In the genomic region with DNA sequence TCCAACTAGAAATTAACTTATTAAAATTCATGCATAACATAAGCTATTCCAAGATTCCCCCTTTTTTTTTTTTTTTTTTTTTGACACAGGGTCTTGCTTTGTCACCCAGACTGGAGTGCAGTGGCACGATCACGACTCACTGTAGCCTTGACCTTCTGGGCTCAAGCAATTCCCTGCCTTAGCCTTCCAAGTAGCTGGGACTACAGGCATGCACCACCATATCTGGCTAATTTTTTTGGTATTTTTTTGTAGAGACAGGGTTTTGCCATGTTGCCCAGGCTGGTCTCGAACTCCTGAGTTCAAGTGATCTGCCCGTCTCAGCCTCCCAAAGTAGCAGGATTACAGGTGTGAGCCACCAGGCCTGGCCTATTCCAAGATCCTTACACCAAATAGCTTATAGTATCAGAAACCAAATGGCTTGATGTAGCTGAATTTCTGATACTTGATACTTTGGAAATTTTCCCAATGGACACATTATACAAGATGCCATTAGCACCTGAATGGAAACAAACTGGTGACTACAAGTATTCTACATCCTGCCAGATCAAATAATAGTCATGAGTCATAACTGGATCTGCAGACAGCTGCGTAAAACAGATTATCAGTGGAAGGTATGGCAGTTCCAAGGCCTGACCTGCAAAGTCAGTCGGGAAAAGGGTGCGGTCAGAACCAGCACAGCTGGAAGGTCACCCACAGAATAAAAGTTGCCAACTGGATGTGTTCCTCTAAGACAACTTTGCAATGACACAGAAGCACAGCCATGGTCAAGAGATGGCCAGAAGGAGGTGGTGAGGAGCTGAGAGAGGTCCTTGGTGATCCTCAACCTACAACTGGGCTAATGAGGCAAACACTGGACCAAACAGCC, we compare ENCODE assay signal across 1 cellular context.
TF ChIP-seq lines count a peak whose summit lies in the region.

No MANE protein-coding gene starts in this region.

TF ChIP-seq in K562, 482 proteins besides CTCF, POLR2A, EP300 and RAD21 (continued from another document and continues in another):
- TF ChIP-seq CHD4 (IDR thresholded peaks at IDR 0.05; ENCODE audit: insufficient read depth, insufficient replicate concordance, low read depth, low read length, poor library complexity, severe bottlenecking) (no peak), IRF2 (CRISPR knock-in tag; IDR thresholded peaks at IDR 0.05) (no peak), ZBTB17 (CRISPR knock-in tag; IDR thresholded peaks at IDR 0.05) (no peak), MECOM (CRISPR knock-in tag; IDR thresholded peaks at IDR 0.05) (no peak), PTTG1 (tag; IDR thresholded peaks at IDR 0.05; ENCODE audit: low read depth) (no peak), TEAD1 (CRISPR knock-in tag; IDR thresholded peaks at IDR 0.05) (0 out of 4 replicates have a peak, but pooled peaks of 1 of the 2 experiments have one; percentile 19), HDAC1 (IDR thresholded peaks at IDR 0.05) (peak in 1 of 2 experiments; percentile 59; a peak in 1 of 4 replicates), PURB (CRISPR knock-in tag; IDR thresholded peaks at IDR 0.05; ENCODE audit: low read depth) (no peak), ZNF668 (CRISPR knock-in tag; IDR thresholded peaks at IDR 0.05) (no peak), ZNF347 (CRISPR knock-in tag; IDR thresholded peaks at IDR 0.05; ENCODE audit: low read depth) (no peak), ELF2 (CRISPR knock-in tag; IDR thresholded peaks at IDR 0.05) (no peak), TAL1 (IDR thresholded peaks at IDR 0.05) (peak; percentile 89), TEAD4 (IDR thresholded peaks at IDR 0.05; ENCODE audit: low read length) (peak; percentile 95), TEAD4 (CRISPR knock-in tag; IDR thresholded peaks at IDR 0.05; ENCODE audit: borderline replicate concordance) (no peak), ZNF586 (CRISPR knock-in tag; conservative IDR thresholded peaks at IDR 0.05) (no peak), YBX1 (IDR thresholded peaks at IDR 0.05) (no peak), ZNF589 (CRISPR knock-in tag; IDR thresholded peaks at IDR 0.05; ENCODE audit: low read depth) (no peak), ZNF431 (CRISPR knock-in tag; IDR thresholded peaks at IDR 0.05) (no peak), DDX20 (tag; IDR thresholded peaks at IDR 0.05; ENCODE audit: low read depth) (no peak), KDM1A (IDR thresholded peaks at IDR 0.05) (peak; percentile 44 to 49; a peak in 2 of 4 replicates), STAT5A (IDR thresholded peaks at IDR 0.05; ENCODE audit: borderline replicate concordance, low read length) (peak; percentile 83), ZNF79 (CRISPR knock-in tag; IDR thresholded peaks at IDR 0.05; ENCODE audit: low read depth) (no peak), HNRNPH1 (optimal IDR thresholded peaks at IDR 0.05; ENCODE audit: low read depth, low read length) (no peak), FOXK1 (CRISPR knock-in tag; IDR thresholded peaks at IDR 0.05; ENCODE audit: borderline replicate concordance) (no peak), BMI1 (IDR thresholded peaks at IDR 0.05; ENCODE audit: low read length) (no peak), ZNF134 (CRISPR knock-in tag; conservative IDR thresholded peaks at IDR 0.05) (peak; percentile 53; the same call in 1 of the 2 replicates)
- TF ChIP-seq, protein P1, sequence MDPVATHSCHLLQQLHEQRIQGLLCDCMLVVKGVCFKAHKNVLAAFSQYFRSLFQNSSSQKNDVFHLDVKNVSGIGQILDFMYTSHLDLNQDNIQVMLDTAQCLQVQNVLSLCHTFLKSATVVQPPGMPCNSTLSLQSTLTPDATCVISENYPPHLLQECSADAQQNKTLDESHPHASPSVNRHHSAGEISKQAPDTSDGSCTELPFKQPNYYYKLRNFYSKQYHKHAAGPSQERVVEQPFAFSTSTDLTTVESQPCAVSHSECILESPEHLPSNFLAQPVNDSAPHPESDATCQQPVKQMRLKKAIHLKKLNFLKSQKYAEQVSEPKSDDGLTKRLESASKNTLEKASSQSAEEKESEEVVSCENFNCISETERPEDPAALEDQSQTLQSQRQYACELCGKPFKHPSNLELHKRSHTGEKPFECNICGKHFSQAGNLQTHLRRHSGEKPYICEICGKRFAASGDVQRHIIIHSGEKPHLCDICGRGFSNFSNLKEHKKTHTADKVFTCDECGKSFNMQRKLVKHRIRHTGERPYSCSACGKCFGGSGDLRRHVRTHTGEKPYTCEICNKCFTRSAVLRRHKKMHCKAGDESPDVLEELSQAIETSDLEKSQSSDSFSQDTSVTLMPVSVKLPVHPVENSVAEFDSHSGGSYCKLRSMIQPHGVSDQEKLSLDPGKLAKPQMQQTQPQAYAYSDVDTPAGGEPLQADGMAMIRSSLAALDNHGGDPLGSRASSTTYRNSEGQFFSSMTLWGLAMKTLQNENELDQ (CRISPR knock-in tag; IDR thresholded peaks at IDR 0.05; ENCODE audit: borderline replicate concordance): no peak
- TF ChIP-seq, protein P2, sequence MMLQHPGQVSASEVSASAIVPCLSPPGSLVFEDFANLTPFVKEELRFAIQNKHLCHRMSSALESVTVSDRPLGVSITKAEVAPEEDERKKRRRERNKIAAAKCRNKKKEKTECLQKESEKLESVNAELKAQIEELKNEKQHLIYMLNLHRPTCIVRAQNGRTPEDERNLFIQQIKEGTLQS (IDR thresholded peaks at IDR 0.05): peak; percentile 97
- TF ChIP-seq, protein P2 (CRISPR knock-in tag; conservative IDR thresholded peaks at IDR 0.05): no peak; the same call in 1 of the 2 replicates
- TF ChIP-seq, protein P3, sequence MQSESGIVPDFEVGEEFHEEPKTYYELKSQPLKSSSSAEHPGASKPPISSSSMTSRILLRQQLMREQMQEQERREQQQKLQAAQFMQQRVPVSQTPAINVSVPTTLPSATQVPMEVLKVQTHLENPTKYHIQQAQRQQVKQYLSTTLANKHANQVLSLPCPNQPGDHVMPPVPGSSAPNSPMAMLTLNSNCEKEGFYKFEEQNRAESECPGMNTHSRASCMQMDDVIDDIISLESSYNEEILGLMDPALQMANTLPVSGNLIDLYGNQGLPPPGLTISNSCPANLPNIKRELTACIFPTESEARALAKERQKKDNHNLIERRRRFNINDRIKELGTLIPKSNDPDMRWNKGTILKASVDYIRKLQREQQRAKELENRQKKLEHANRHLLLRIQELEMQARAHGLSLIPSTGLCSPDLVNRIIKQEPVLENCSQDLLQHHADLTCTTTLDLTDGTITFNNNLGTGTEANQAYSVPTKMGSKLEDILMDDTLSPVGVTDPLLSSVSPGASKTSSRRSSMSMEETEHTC (IDR thresholded peaks at IDR 0.05): peak; percentile 69; the same call in 1 of the 2 replicates
- TF ChIP-seq, protein P4, sequence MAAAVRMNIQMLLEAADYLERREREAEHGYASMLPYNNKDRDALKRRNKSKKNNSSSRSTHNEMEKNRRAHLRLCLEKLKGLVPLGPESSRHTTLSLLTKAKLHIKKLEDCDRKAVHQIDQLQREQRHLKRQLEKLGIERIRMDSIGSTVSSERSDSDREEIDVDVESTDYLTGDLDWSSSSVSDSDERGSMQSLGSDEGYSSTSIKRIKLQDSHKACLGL (CRISPR knock-in tag; IDR thresholded peaks at IDR 0.05; ENCODE audit: borderline replicate concordance, poor library complexity, severe bottlenecking): no peak
- TF ChIP-seq, protein P5, sequence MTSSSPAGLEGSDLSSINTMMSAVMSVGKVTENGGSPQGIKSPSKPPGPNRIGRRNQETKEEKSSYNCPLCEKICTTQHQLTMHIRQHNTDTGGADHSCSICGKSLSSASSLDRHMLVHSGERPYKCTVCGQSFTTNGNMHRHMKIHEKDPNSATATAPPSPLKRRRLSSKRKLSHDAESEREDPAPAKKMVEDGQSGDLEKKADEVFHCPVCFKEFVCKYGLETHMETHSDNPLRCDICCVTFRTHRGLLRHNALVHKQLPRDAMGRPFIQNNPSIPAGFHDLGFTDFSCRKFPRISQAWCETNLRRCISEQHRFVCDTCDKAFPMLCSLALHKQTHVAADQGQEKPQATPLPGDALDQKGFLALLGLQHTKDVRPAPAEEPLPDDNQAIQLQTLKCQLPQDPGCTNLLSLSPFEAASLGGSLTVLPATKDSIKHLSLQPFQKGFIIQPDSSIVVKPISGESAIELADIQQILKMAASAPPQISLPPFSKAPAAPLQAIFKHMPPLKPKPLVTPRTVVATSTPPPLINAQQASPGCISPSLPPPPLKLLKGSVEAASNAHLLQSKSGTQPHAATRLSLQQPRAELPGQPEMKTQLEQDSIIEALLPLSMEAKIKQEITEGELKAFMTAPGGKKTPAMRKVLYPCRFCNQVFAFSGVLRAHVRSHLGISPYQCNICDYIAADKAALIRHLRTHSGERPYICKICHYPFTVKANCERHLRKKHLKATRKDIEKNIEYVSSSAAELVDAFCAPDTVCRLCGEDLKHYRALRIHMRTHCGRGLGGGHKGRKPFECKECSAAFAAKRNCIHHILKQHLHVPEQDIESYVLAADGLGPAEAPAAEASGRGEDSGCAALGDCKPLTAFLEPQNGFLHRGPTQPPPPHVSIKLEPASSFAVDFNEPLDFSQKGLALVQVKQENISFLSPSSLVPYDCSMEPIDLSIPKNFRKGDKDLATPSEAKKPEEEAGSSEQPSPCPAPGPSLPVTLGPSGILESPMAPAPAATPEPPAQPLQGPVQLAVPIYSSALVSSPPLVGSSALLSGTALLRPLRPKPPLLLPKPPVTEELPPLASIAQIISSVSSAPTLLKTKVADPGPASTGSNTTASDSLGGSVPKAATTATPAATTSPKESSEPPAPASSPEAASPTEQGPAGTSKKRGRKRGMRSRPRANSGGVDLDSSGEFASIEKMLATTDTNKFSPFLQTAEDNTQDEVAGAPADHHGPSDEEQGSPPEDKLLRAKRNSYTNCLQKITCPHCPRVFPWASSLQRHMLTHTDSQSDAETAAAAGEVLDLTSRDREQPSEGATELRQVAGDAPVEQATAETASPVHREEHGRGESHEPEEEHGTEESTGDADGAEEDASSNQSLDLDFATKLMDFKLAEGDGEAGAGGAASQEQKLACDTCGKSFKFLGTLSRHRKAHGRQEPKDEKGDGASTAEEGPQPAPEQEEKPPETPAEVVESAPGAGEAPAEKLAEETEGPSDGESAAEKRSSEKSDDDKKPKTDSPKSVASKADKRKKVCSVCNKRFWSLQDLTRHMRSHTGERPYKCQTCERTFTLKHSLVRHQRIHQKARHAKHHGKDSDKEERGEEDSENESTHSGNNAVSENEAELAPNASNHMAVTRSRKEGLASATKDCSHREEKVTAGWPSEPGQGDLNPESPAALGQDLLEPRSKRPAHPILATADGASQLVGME (CRISPR knock-in tag; IDR thresholded peaks at IDR 0.05): no peak
- TF ChIP-seq, protein P6, sequence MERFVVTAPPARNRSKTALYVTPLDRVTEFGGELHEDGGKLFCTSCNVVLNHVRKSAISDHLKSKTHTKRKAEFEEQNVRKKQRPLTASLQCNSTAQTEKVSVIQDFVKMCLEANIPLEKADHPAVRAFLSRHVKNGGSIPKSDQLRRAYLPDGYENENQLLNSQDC (CRISPR knock-in tag; IDR thresholded peaks at IDR 0.05): no peak
- TF ChIP-seq, protein P7, sequence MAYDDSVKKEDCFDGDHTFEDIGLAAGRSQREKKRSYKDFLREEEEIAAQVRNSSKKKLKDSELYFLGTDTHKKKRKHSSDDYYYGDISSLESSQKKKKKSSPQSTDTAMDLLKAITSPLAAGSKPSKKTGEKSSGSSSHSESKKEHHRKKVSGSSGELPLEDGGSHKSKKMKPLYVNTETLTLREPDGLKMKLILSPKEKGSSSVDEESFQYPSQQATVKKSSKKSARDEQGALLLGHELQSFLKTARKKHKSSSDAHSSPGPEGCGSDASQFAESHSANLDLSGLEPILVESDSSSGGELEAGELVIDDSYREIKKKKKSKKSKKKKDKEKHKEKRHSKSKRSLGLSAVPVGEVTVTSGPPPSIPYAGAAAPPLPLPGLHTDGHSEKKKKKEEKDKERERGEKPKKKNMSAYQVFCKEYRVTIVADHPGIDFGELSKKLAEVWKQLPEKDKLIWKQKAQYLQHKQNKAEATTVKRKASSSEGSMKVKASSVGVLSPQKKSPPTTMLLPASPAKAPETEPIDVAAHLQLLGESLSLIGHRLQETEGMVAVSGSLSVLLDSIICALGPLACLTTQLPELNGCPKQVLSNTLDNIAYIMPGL (CRISPR knock-in tag; IDR thresholded peaks at IDR 0.05): no peak
- TF ChIP-seq, protein P8, sequence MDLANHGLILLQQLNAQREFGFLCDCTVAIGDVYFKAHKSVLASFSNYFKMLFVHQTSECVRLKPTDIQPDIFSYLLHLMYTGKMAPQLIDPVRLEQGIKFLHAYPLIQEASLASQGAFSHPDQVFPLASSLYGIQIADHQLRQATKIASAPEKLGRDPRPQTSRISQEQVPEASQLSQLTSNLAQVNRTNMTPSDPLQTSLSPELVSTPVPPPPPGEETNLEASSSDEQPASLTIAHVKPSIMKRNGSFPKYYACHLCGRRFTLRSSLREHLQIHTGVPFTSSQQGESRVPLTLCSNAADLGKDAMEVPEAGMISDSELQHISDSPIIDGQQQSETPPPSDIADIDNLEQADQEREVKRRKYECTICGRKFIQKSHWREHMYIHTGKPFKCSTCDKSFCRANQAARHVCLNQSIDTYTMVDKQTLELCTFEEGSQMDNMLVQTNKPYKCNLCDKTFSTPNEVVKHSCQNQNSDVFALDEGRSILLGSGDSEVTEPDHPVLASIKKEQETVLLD (IDR thresholded peaks at IDR 0.05): no peak; the same call in 1 of the 2 replicates
- TF ChIP-seq, protein P9, sequence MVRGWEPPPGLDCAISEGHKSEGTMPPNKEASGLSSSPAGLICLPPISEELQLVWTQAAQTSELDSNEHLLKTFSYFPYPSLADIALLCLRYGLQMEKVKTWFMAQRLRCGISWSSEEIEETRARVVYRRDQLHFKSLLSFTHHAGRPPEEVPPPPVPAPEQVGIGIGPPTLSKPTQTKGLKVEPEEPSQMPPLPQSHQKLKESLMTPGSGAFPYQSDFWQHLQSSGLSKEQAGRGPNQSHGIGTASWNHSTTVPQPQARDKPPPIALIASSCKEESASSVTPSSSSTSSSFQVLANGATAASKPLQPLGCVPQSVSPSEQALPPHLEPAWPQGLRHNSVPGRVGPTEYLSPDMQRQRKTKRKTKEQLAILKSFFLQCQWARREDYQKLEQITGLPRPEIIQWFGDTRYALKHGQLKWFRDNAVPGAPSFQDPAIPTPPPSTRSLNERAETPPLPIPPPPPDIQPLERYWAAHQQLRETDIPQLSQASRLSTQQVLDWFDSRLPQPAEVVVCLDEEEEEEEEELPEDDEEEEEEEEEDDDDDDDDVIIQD (CRISPR knock-in tag; IDR thresholded peaks at IDR 0.05): no peak
- TF ChIP-seq, protein P10, sequence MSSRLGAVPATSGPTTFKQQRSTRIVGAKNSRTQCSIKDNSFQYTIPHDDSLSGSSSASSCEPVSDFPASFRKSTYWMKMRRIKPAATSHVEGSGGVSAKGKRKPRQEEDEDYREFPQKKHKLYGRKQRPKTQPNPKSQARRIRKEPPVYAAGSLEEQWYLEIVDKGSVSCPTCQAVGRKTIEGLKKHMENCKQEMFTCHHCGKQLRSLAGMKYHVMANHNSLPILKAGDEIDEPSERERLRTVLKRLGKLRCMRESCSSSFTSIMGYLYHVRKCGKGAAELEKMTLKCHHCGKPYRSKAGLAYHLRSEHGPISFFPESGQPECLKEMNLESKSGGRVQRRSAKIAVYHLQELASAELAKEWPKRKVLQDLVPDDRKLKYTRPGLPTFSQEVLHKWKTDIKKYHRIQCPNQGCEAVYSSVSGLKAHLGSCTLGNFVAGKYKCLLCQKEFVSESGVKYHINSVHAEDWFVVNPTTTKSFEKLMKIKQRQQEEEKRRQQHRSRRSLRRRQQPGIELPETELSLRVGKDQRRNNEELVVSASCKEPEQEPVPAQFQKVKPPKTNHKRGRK (tag; IDR thresholded peaks at IDR 0.05): no peak
